16 cellular contexts compared by ENCODE assay signal in the genomic region with DNA sequence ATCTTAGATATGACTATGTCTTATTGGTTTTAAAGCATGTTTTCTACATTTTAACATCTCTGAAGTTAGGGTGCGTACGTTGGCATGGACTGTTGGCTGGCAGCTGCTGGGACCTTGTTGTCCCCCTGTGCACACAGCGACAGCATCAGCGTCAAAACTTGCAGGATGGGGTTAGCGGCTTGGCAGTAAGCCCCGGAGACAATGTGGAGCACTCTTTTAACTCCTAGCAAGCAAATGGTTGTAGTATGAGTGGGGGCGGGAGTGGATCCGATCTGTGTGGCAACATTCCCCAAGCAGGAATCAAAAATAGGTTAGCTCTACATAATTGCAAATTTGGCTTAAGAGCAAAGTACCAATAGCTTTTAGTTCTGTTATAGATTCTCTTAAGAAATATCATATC.
"Had no signal": no experiment of that assay in that cellular context is flagged by ENCODE, and none has a peak within 500 bp of the region (broad histone marks: within the 10 kb centered on the region; RNA-seq: fewer than 3 reads in every experiment).

No MANE protein-coding gene starts in this region.

- H3K27ac Mint-ChIP-seq: activated CD8-positive, alpha-beta T cell treated with anti-CD3 and anti-CD28 coated beads for 36 hours; activated naive CD8-positive, alpha-beta T cell; naive B cell had no signal

- DNase-seq: activated CD8-positive, alpha-beta T cell treated with anti-CD3 and anti-CD28 coated beads for 36 hours; activated effector memory CD4-positive, alpha-beta T cell treated with anti-CD3 and anti-CD28 coated beads, Interleukin-2, amount 50 U/mL, for 16 hours; activated T-cell treated with anti-CD3 and anti-CD28 coated beads, Interleukin-2, amount 50 U/mL, for 48 hours; amniotic stem cell; brain microvascular endothelial cell; naive B cell; pancreas; stimulated activated CD4-positive, alpha-beta T cell treated with anti-CD3 and anti-CD28 coated beads, Interleukin-1b, Interleukin-23, amount 100 ng/mL, for 48 hours; stomach; T-helper 1 cell; upper lobe of right lung had no signal

- H3K9me3 Mint-ChIP-seq: activated CD8-positive, alpha-beta T cell treated with anti-CD3 and anti-CD28 coated beads for 36 hours; central memory CD8-positive, alpha-beta T cell had no signal

- H3K27me3 ChIP-seq: brain microvascular endothelial cell, pancreas, upper lobe of right lung had no signal

- H3K27ac ChIP-seq: brain microvascular endothelial cell, coronary artery, pancreas, stomach, thoracic aorta, upper lobe of right lung, VCaP had no signal

- H3K36me3 ChIP-seq: brain microvascular endothelial cell, pancreas, stomach, thoracic aorta, upper lobe of right lung had no signal

- H3K4me3 ChIP-seq: coronary artery, pancreas, stomach, thoracic aorta, upper lobe of right lung had no signal

- FAIRE-seq: pancreas had no signal

- H3K4me3 Mint-ChIP-seq: activated CD8-positive, alpha-beta T cell treated with anti-CD3 and anti-CD28 coated beads for 36 hours; activated naive CD8-positive, alpha-beta T cell; central memory CD8-positive, alpha-beta T cell; naive B cell had no signal

- H3K4me1 Mint-ChIP-seq: central memory CD8-positive, alpha-beta T cell; naive B cell had no signal

- H3K4me1 ChIP-seq: pancreas, upper lobe of right lung had no signal

- H3K9me3 ChIP-seq: pancreas, thoracic aorta, upper lobe of right lung had no signal
